8 cellular contexts compared by ENCODE assay signal in the genomic region with DNA sequence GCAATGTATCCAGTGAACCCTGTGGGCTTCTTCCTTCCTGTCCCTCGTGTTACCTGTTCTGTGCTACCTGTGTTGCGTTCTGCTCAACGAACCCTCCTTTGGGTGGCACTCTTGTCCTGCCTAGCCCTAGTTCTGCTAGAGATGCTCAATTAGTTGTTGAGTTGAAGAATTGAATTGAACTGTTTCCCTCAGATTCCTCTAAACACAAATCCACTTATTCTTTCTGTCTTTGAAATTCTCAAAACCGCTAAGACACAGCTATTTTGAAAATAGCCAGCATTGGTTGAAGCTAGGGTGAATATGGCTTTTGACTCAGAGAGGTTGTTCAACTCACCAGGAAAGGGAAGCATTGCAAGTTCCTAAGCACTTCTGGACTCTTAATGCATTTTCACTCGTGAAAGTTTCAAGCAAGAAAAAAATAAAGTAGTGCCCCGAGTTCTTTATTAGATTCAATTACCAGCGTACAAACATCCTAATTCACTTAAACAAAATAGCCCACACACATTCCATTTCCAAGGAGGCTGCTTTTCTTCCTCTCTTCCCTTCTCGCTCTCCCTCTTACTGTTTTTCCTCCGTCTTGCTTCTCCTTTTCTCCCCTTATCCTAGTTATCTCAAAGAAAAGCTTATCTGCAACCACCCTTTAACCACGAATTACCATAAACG. TPM values are rescaled to one million over a fixed set of nuclear protein-coding genes. Genes with fewer than 3 reads are reported as not detected.
DNase-seq lines count a peak whose midpoint lies in the region; TF ChIP-seq lines count a peak whose summit lies in the region.

No MANE protein-coding gene starts in this region.

- H3K27ac ChIP-seq in SK-N-MC (no peak overlapping the region), dorsolateral prefrontal cortex (peak overlapping the region in 33 of 59 donors; percentile 2 to 90 (median 66)), mucosa of rectum (ENCODE audit: low read depth in 2 of 2, low read length in 2 of 2) (peak overlapping the region; percentile 83 to 88)

- TF ChIP-seq CTCF in HFF-Myc (IDR thresholded peaks at IDR 0.05; ENCODE audit: low read depth, low read length, missing control alignments) (no peak), dorsolateral prefrontal cortex (IDR thresholded peaks at IDR 0.05 in 54 of 56, conservative IDR thresholded peaks at IDR 0.05 in 2 of 56; ENCODE audit: low read depth in 1 of 56, partially characterized antibody in 56 of 56) (peak in 28 of 56 donors; percentile 4 to 58 (median 27))

- H3K4me3 ChIP-seq in HFF-Myc (replicated peaks; ENCODE audit: low read depth, low read length) (peak overlapping the region; percentile 62), SK-N-MC (peak overlapping the region; percentile 94), dorsolateral prefrontal cortex (peak overlapping the region; percentile 27 to 78 (median 61)), mucosa of rectum (ENCODE audit: low read length in 2 of 2) (peak overlapping the region; percentile 65 to 87)

- no peaks in the 10 kb centered on the region for H3K9me3 ChIP-seq in SK-N-MC (ENCODE audit: low read depth, low read length)
- H3K9me3 ChIP-seq in mucosa of rectum (ENCODE audit: control insufficient read depth in 2 of 2, low read length in 2 of 2), result no peaks in the 10 kb centered on the region

- no peaks in the 10 kb centered on the region for H3K36me3 ChIP-seq in SK-N-MC (ENCODE audit: insufficient read depth, low read length)
- H3K36me3 ChIP-seq in mucosa of rectum (ENCODE audit: control insufficient read depth in 2 of 2, insufficient read depth in 2 of 2, low read length in 2 of 2), result no peaks in the 10 kb centered on the region

- H3K9ac ChIP-seq in SK-N-MC (ENCODE audit: insufficient read length) (peak overlapping the region; percentile 71), mucosa of rectum (ENCODE audit: low read depth in 1 of 2, low read length in 2 of 2) (peak overlapping the region in 1 of 2 donors; percentile 58)

- peaks cover 9 to 10% of the 10 kb centered on the region in 2 donors for H3K4me1 ChIP-seq in mucosa of rectum (ENCODE audit: control insufficient read depth in 2 of 2, insufficient read depth in 2 of 2, low read length in 2 of 2)

- H3K27me3 ChIP-seq in dorsolateral prefrontal cortex, result peaks cover 0 to 48% (median 15%) of the 10 kb centered on the region in 45 donors
- no peaks in the 10 kb centered on the region for H3K27me3 ChIP-seq in mucosa of rectum (ENCODE audit: control insufficient read depth in 2 of 2, insufficient read depth in 2 of 2, low read length in 2 of 2)

- intact Hi-C loops in dorsolateral prefrontal cortex (cut with DNase I), result loop anchor here in 1 of 2 donors (5.0 kb wide), 1 partner anchor 130 kb away; no protein-coding TSS in a partner anchor

- DNase-seq in ELR (ENCODE audit: low read depth) (peak; percentile 36), HFF-Myc (ENCODE audit: extremely low read depth, low read depth) (no peak), SK-N-MC (ENCODE audit: low read depth, low spot score) (no peak), dorsolateral prefrontal cortex (peak in 1 of 10 donors; percentile 28), NCI-H524 (lab: John Stamatoyannopoulos, UW) (no peak), middle frontal gyrus (ENCODE audit: extremely low spot score, low spot score) (no peak), A172 (ENCODE audit: low spot score) (no peak)

RNA-seq across cellular contexts. Expression of a gene that starts 0.6 kb away (rescaled TPM):
- 10 to 100 TPM in 92 of 120 experiments, 1 to 10 TPM in 28; 3.7 to 35.1 (median 13.0) TPM for total RNA-seq in dorsolateral prefrontal cortex
- 0.71 and 3.7 TPM in 2 replicates for total RNA-seq in A172 (2014; rRNA removed; shearing (Covaris generic))

RNA-seq across cellular contexts. Expression of a gene that starts 0.6 kb away (rescaled TPM):
- total RNA-seq in dorsolateral prefrontal cortex, result 10 to 100 TPM; 11.6 to 28.0 (median 17.4) TPM
- total RNA-seq in A172 (2014; rRNA removed; shearing (Covaris generic)), result 20.8 and 21.7 TPM in 2 replicates
